ENCODE assay signal across 19 cellular contexts in genomic region chr7:37000514-37000913, GRCh38.
"Had no signal": no experiment of that assay in that cellular context is flagged by ENCODE, and none has a peak within 500 bp of the region (broad histone marks: within the 10 kb centered on the region; RNA-seq: fewer than 3 reads in every experiment).

No MANE protein-coding gene starts in this region.

- H3K27ac ChIP-seq: heart right ventricle, parathyroid adenoma, transverse colon had no signal

- H3K36me3 ChIP-seq: heart right ventricle, transverse colon had no signal

- ATAC-seq: heart right ventricle, left colon, mucosa of descending colon, right cardiac atrium had no signal

- H3K4me1 ChIP-seq: parathyroid adenoma, transverse colon had no signal

- DNase-seq: activated B cell treated with CpG ODN at 0.5 μM for 24 hours; activated CD4-positive, alpha-beta T cell treated with anti-CD3 and anti-CD28 coated beads for 4 hours; activated CD4-positive, alpha-beta T cell treated with anti-CD3 and anti-CD28 coated beads, Interleukin-2, amount 50 U/mL, for 48 hours; activated effector memory CD4-positive, alpha-beta T cell treated with Interleukin-2 at 50 U/mL for 16 hours; activated T-cell treated with anti-CD3 and anti-CD28 coated beads, Interleukin-2, amount 50 U/mL, for 48 hours; cortex of kidney; foreskin fibroblast; heart right ventricle; islet precursor cell; left colon; mesendoderm; mucosa of descending colon; naive B cell; nucleus accumbens; right cardiac atrium; stimulated activated CD4-positive, alpha-beta T cell treated with anti-CD3 and anti-CD28 coated beads, Interleukin-1b, Interleukin-23, amount 100 ng/mL, for 48 hours; T1000; transverse colon had no signal

- H3K4me3 ChIP-seq: heart right ventricle, mucosa of descending colon, transverse colon had no signal

- H3K27me3 ChIP-seq: heart right ventricle, transverse colon had no signal

- H3K9me3 ChIP-seq: mucosa of descending colon, transverse colon had no signal
